16 cellular contexts compared by ENCODE assay signal in the genomic region with DNA sequence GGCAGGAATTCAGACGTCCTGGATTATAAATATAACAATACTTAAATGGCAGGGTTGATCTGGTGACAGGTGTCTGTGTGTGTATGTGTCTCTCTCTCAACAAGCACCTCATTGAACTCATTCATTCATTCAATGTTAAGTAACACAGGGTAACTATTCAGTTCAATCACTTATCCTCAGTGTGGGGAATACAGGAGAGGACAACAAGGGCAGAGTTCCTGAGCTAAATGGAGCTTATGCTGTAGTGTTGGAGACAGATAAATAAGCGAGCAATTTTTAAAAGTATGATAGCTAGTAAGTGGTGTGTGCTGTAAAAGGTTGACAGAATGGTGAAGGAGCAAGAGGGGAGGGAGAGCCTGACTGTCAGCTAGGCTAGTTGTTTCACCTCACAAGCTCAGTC.
DNase-seq lines count a peak whose midpoint lies in the region; ATAC-seq and TF ChIP-seq lines count a peak whose summit lies in the region.
"Had no signal": no experiment of that assay in that cellular context is flagged by ENCODE, and none has a peak within 500 bp of the region (broad histone marks: within the 10 kb centered on the region; RNA-seq: fewer than 3 reads in every experiment).

No MANE protein-coding gene starts in this region.

- H3K9me3 Mint-ChIP-seq in MCF 10A (ENCODE audit: unreplicated experiment) = no peaks in the 10 kb centered on the region

- H3K27ac ChIP-seq in breast epithelium (no peak overlapping the region), GM23248 (peak overlapping the region; percentile 99), brain microvascular endothelial cell (peak overlapping the region; percentile 86), osteoblast (ENCODE audit: low read depth, low read length) (peak overlapping the region; percentile 98)

- CTCF ChIA-PET in MCF 10A (lab: Yijun Ruan, JAX) = interaction anchor here (0.6 to 7.8 kb wide), 11 partner anchors 9 to 1071 kb away, joined by 3 to 102 read pairs (median 3); no protein-coding TSS in a partner anchor

- H4K20me1 ChIP-seq in GM23248 (ENCODE audit: insufficient read depth) (no peaks in the 10 kb centered on the region), osteoblast (ENCODE audit: insufficient read depth, low read length) (no peaks in the 10 kb centered on the region)

- peak overlapping the region; percentile 11 for H3K27ac Mint-ChIP-seq in MCF 10A (ENCODE audit: low read depth, unreplicated experiment)
- H3K27ac Mint-ChIP-seq: CD14-positive monocyte had no signal

- H3K4me1 Mint-ChIP-seq in MCF 10A (ENCODE audit: insufficient read depth, unreplicated experiment) = peaks cover 41% of the 10 kb centered on the region
- H3K4me1 Mint-ChIP-seq: CD14-positive monocyte had no signal

- H3K36me3 ChIP-seq in breast epithelium (no peaks in the 10 kb centered on the region), GM23248 (ENCODE audit: low read depth) (no peaks in the 10 kb centered on the region), brain microvascular endothelial cell (replicated peaks) (no peaks in the 10 kb centered on the region), osteoblast (ENCODE audit: insufficient read depth, low read length) (no peaks in the 10 kb centered on the region)

- TF ChIP-seq CTCF in MCF 10A (IDR thresholded peaks at IDR 0.05; ENCODE audit: unreplicated experiment) (no peak), breast epithelium (IDR thresholded peaks at IDR 0.05) (no peak), brain microvascular endothelial cell (IDR thresholded peaks at IDR 0.05; ENCODE audit: low read depth, low read length, missing control alignments) (no peak), osteoblast (IDR thresholded peaks at IDR 0.05; ENCODE audit: extremely low read depth, low read depth, low read length) (no peak)

- no peak overlapping the region for H3K4me3 Mint-ChIP-seq in MCF 10A (ENCODE audit: unreplicated experiment)
- H3K4me3 Mint-ChIP-seq: CD14-positive monocyte had no signal

- H3K4me1 ChIP-seq in breast epithelium (no peaks in the 10 kb centered on the region), GM23248 (ENCODE audit: insufficient read depth) (peaks cover 61% of the 10 kb centered on the region), osteoblast (ENCODE audit: insufficient read depth, low read length) (peaks cover 53% of the 10 kb centered on the region)

- no peak overlapping the region for H3K4me3 ChIP-seq in breast epithelium
- no peak overlapping the region for H3K4me3 ChIP-seq in GM23248
- no peak overlapping the region for H3K4me3 ChIP-seq in brain microvascular endothelial cell (ENCODE audit: low read depth, low read length)
- H3K4me3 ChIP-seq in osteoblast (ENCODE audit: insufficient read depth, low read length) = no peak overlapping the region

- H3K9ac ChIP-seq in GM23248 = peak overlapping the region; percentile 76

- H3K79me2 ChIP-seq in GM23248 (ENCODE audit: insufficient read depth) = peaks cover 44% of the 10 kb centered on the region
- H3K79me2 ChIP-seq in osteoblast (ENCODE audit: insufficient read depth, low read length) = peaks cover 6% of the 10 kb centered on the region

- POLR2A ChIA-PET in MCF 10A (lab: Yijun Ruan, JAX) = interaction anchor here (0.6 to 3.2 kb wide), 3 partner anchors 13 to 217 kb away, joined by 3 to 13 read pairs (median 4); no protein-coding TSS in a partner anchor

- in situ Hi-C loops in GM23248 (cut with MboI) (no loop called here), brain microvascular endothelial cell (cut with HindIII; ENCODE audit: low pct_ligation_motif_present, low sequenced_read_pairs) (no loop called here), KBM-7 (cut with MboI; ENCODE audit: low pct_unique_long_range_greater_than_20kb, low sequenced_read_pairs) (loop anchor here (25.0 kb wide), 2 partner anchors 219 to 344 kb away; a partner anchor contains a TSS)

- H3K9me2 ChIP-seq in GM23248 (ENCODE audit: insufficient read depth) = no peaks in the 10 kb centered on the region

- H3K36me3 Mint-ChIP-seq in MCF 10A (ENCODE audit: insufficient read depth, unreplicated experiment) = no peaks in the 10 kb centered on the region
- H3K36me3 Mint-ChIP-seq: CD14-positive monocyte had no signal

- TF ChIP-seq POLR2A in breast epithelium (IDR thresholded peaks at IDR 0.05) = no peak

- WGBS in GM23248 (ENCODE audit: low coverage in 1 of 2, low lambda C conversion rate in 2 of 2, missing lambda C conversion rate in 2 of 2), 2 experiments = 51 to 63% methylated on average over 2 of the region's 2 CpGs

- no peak for DNase-seq in MCF 10A (ENCODE audit: unreplicated experiment)
- DNase-seq in breast epithelium (ENCODE audit: low spot score in 2 of 2) = no peak
- DNase-seq in GM23248 = no peak
- DNase-seq in brain microvascular endothelial cell = no peak
- no peak for DNase-seq in osteoblast (ENCODE audit: insufficient read length, low spot score, missing footprints)
- DNase-seq in A172 (ENCODE audit: low spot score) = no peak
- no peak for DNase-seq in KBM-7
- DNase-seq: AML-193, Karpas-422, MM.1S, NCI-H1105, NCI-H1694 treated with DMSO at 0.1 percent for 48 hours, NCI-H2107, NCI-H446 had no signal

- H3F3A ChIP-seq in GM23248 (ENCODE audit: insufficient read depth) = peaks cover 63% of the 10 kb centered on the region

- intact Hi-C loops in MCF 10A (cut with micrococcal nuclease) = no loop called here
- intact Hi-C loops in breast epithelium (cut with DNase I; ENCODE audit: low total_unique reads) = no loop called here

- BruUV-seq in MCF 10A (replicated peaks; lab: Mats Ljungman, UMichigan) = no TSS peak

- no peaks in the 10 kb centered on the region for H3K27me3 Mint-ChIP-seq in MCF 10A (ENCODE audit: insufficient read depth, unreplicated experiment)

- H3K9me3 ChIP-seq in breast epithelium = no peaks in the 10 kb centered on the region
- no peaks in the 10 kb centered on the region for H3K9me3 ChIP-seq in GM23248 (ENCODE audit: low read depth)
- no peaks in the 10 kb centered on the region for H3K9me3 ChIP-seq in osteoblast (ENCODE audit: low read depth, low read length)

- ATAC-seq in HG02610 (IDR thresholded peaks at IDR 0.05; ENCODE audit: unreplicated experiment) = no peak

- H3K27me3 ChIP-seq in breast epithelium = peaks cover 0 to 2% of the 10 kb centered on the region in 2 donors
- no peaks in the 10 kb centered on the region for H3K27me3 ChIP-seq in GM23248 (replicated peaks; ENCODE audit: insufficient read depth)
- no peaks in the 10 kb centered on the region for H3K27me3 ChIP-seq in brain microvascular endothelial cell (replicated peaks)
- H3K27me3 ChIP-seq in osteoblast (ENCODE audit: insufficient read depth, low read length) = no peaks in the 10 kb centered on the region

- H2AFZ ChIP-seq in GM23248 (no peak overlapping the region), osteoblast (ENCODE audit: low read length) (no peak overlapping the region)

- H3K4me2 ChIP-seq in GM23248 (ENCODE audit: unreplicated experiment) (peak overlapping the region; percentile 39), osteoblast (ENCODE audit: insufficient read depth, low read length) (peak overlapping the region; percentile 58)

Comparison
In these comparisons a context has a peak if more than half of its experiments do, and no peak if none do; other contexts are left out.
1. H3K27ac ChIP-seq: peak in GM23248 (single experiment), brain microvascular endothelial cell (single experiment) and osteoblast (single experiment); none in breast epithelium (0 of 2).